ENCODE assay signal across 1 cellular context in genomic region chr5:30596495-30597064, GRCh38.
TF ChIP-seq lines count a peak whose summit lies in the region.

No MANE protein-coding gene starts in this region.

TF ChIP-seq in GM23338, 12 proteins besides CTCF, POLR2A, EP300 and RAD21 (continued from another document):
- TF ChIP-seq ZNF462 (CRISPR knock-in tag; IDR thresholded peaks at IDR 0.05) = no peak
- TF ChIP-seq NANOG (IDR thresholded peaks at IDR 0.05; ENCODE audit: borderline replicate concordance) = no peak
